ENCODE assay signal across 8 cellular contexts in genomic region chrX:107673933-107674479, GRCh38. TPM values are rescaled to one million over a fixed set of nuclear protein-coding genes. Genes with fewer than 3 reads are reported as not detected.
DNase-seq lines count a peak whose midpoint lies in the region; ATAC-seq, FAIRE-seq and TF ChIP-seq lines count a peak whose summit lies in the region.

No MANE protein-coding gene starts in this region.

- ATAC-seq in GM21381 (IDR thresholded peaks at IDR 0.05; ENCODE audit: unreplicated experiment), result peak; percentile 80
- peak; percentile 77 for ATAC-seq in activated B cell treated with CpG ODN at 0.5 μM for 24 hours (ENCODE audit: low read depth)
- ATAC-seq in stimulated activated memory B cell treated with anti-CD40 and anti-IgM and Interleukin-4, amounts not matched to agents 10 μg/mL and 1 μg/mL and 100 μg/mL, for 72 hours, result peak; percentile 93

- H3K4me1 ChIP-seq in mucosa of stomach (ENCODE audit: control insufficient read depth, insufficient read depth, low read length), result peaks cover 45% of the 10 kb centered on the region

- TF ChIP-seq CTCF in C4-2B (conservative IDR thresholded peaks at IDR 0.05) (no peak), activated B cell treated with CpG ODN at 0.5 μM for 24 hours (IDR thresholded peaks at IDR 0.05) (no peak), bronchial epithelial cell (IDR thresholded peaks at IDR 0.05; ENCODE audit: insufficient read depth, low read length, severe bottlenecking) (no peak)

- H3K4me1 Mint-ChIP-seq in activated B cell treated with CpG ODN at 0.5 μM for 24 hours, result peaks cover 59% of the 10 kb centered on the region
- H3K4me1 Mint-ChIP-seq in stimulated activated memory B cell treated with anti-CD40 and anti-IgM and Interleukin-4, amounts not matched to agents 10 μg/mL and 1 μg/mL and 100 μg/mL, for 72 hours, result peaks cover 53% of the 10 kb centered on the region

- DNase-seq in HT-29 (ENCODE audit: low spot score) (peak; percentile 16), activated B cell treated with CpG ODN at 0.5 μM for 24 hours (peak; percentile 71), bronchial epithelial cell (ENCODE audit: low read depth) (peak; percentile 49), NCI-H2196 (lab: John Stamatoyannopoulos, UW; ENCODE audit: unreplicated experiment) (no peak)

- H3K27me3 ChIP-seq in bronchial epithelial cell (ENCODE audit: control insufficient read depth, insufficient read depth, low read length) (no peaks in the 10 kb centered on the region), mucosa of stomach (ENCODE audit: control insufficient read depth, insufficient read depth, low read length) (no peaks in the 10 kb centered on the region)

- CTCF ChIA-PET in activated B cell treated with CpG ODN at 0.5 μM for 24 hours (lab: Charles Lee), result interaction anchor here (1.0 to 5.3 kb wide), 6 partner anchors 15 to 675 kb away, joined by 3 to 128 read pairs (median 18); partner anchors contain the start of genes NCBP2L and TSC22D3

- FAIRE-seq in bronchial epithelial cell (lab: Jason Lieb, UNC), result no peak

- no peak overlapping the region for H3K4me3 ChIP-seq in bronchial epithelial cell (ENCODE audit: low read depth, low read length)
- H3K4me3 ChIP-seq in mucosa of stomach (ENCODE audit: low read length), result no peak overlapping the region

- H3K36me3 ChIP-seq in bronchial epithelial cell (ENCODE audit: control insufficient read depth, insufficient read depth, low read length) (no peaks in the 10 kb centered on the region), mucosa of stomach (ENCODE audit: control insufficient read depth, insufficient read depth, low read length) (no peaks in the 10 kb centered on the region)

- H3K27ac ChIP-seq in C4-2B, result peak overlapping the region; percentile 6; the same call in 1 of the 2 replicates

- H3K4me3 Mint-ChIP-seq in activated B cell treated with CpG ODN at 0.5 μM for 24 hours, result peak overlapping the region; percentile 55
- H3K4me3 Mint-ChIP-seq in stimulated activated memory B cell treated with anti-CD40 and anti-IgM and Interleukin-4, amounts not matched to agents 10 μg/mL and 1 μg/mL and 100 μg/mL, for 72 hours, result peak overlapping the region; percentile 95

- peak overlapping the region; percentile 55 for H3K9ac ChIP-seq in mucosa of stomach (ENCODE audit: low read length)

- H3K36me3 Mint-ChIP-seq in activated B cell treated with CpG ODN at 0.5 μM for 24 hours (ENCODE audit: low read depth), result no peaks in the 10 kb centered on the region
- no peaks in the 10 kb centered on the region for H3K36me3 Mint-ChIP-seq in stimulated activated memory B cell treated with anti-CD40 and anti-IgM and Interleukin-4, amounts not matched to agents 10 μg/mL and 1 μg/mL and 100 μg/mL, for 72 hours

- H3K27ac Mint-ChIP-seq in activated B cell treated with CpG ODN at 0.5 μM for 24 hours, result peak overlapping the region; percentile 96
- peak overlapping the region; percentile 97 for H3K27ac Mint-ChIP-seq in stimulated activated memory B cell treated with anti-CD40 and anti-IgM and Interleukin-4, amounts not matched to agents 10 μg/mL and 1 μg/mL and 100 μg/mL, for 72 hours

- intact Hi-C loops in activated B cell treated with CpG ODN at 0.5 μM for 24 hours (cut with micrococcal nuclease), result loop anchor here (1.0 kb wide), 5 partner anchors 15 to 103 kb away; partner anchors contain the start of genes NCBP2L and PRPS1

- POLR2A ChIA-PET in activated B cell treated with CpG ODN at 0.5 μM for 24 hours (lab: Charles Lee), result interaction anchor here (0.9 to 9.2 kb wide), 7 partner anchors 14 to 102 kb away, joined by 4 to 440 read pairs (median 8); partner anchors contain the start of genes NCBP2L, PRPS1 and TSC22D3

- no peaks in the 10 kb centered on the region for H3K9me3 ChIP-seq in mucosa of stomach (ENCODE audit: control insufficient read depth, low read length)

- H3K9me3 Mint-ChIP-seq in activated B cell treated with CpG ODN at 0.5 μM for 24 hours, result no peaks in the 10 kb centered on the region
- no peaks in the 10 kb centered on the region for H3K9me3 Mint-ChIP-seq in stimulated activated memory B cell treated with anti-CD40 and anti-IgM and Interleukin-4, amounts not matched to agents 10 μg/mL and 1 μg/mL and 100 μg/mL, for 72 hours

- no peaks in the 10 kb centered on the region for H3K27me3 Mint-ChIP-seq in activated B cell treated with CpG ODN at 0.5 μM for 24 hours
- no peaks in the 10 kb centered on the region for H3K27me3 Mint-ChIP-seq in stimulated activated memory B cell treated with anti-CD40 and anti-IgM and Interleukin-4, amounts not matched to agents 10 μg/mL and 1 μg/mL and 100 μg/mL, for 72 hours

RNA-seq across cellular contexts. Expression of gene PRPS1, which starts 45.7 kb away (rescaled TPM):
- 34.4 and 37.8 TPM in 2 replicates for total RNA-seq in HT-29 (2014; rRNA removed; shearing (Covaris generic))
- total RNA-seq in activated B cell treated with CpG ODN at 0.5 μM for 24 hours (49.7 and 53.8 TPM in 2 replicates), bronchial epithelial cell (11.8 and 15.0 TPM in 2 replicates)
